Comparison of ENCODE assay signal across 9 cellular contexts in genomic region chr11:67631853-67632174, GRCh38. TPM values are rescaled to one million over a fixed set of nuclear protein-coding genes. Genes with fewer than 3 reads are reported as not detected.
DNase-seq lines count a peak whose midpoint lies in the region; ATAC-seq and TF ChIP-seq lines count a peak whose summit lies in the region.
"Had no signal": no experiment of that assay in that cellular context is flagged by ENCODE, and none has a peak within 500 bp of the region (broad histone marks: within the 10 kb centered on the region; RNA-seq: fewer than 3 reads in every experiment).

No MANE protein-coding gene starts in this region.

- H2BK12ac ChIP-seq in trophoblast cell (ENCODE audit: low read length): no peak overlapping the region

- DNase-seq in T-helper 2 cell treated with Interferon-gamma antibody and Interleukin-4, amounts not matched to agents 5 μg/mL and 100 μg/mL, for 36 hours (ENCODE audit: low spot score): no peak
- no peak for DNase-seq in T-helper 2 cell
- DNase-seq in trophoblast cell: no peak
- DNase-seq in NCI-H748 treated with DMSO at 0.1 percent for 48 hours (lab: John Stamatoyannopoulos, UW): no peak
- DNase-seq: brain microvascular endothelial cell, OCI-M1 had no signal

- no peak overlapping the region for H3K4me3 ChIP-seq in trophoblast cell (ENCODE audit: low read depth, low read length)

- H3K23ac ChIP-seq in trophoblast cell (ENCODE audit: low read length): no peak overlapping the region

- H3K36me3 ChIP-seq in trophoblast cell (ENCODE audit: control insufficient read depth in 1 of 2, insufficient read depth in 2 of 2, low read length in 2 of 2): no peaks in the 10 kb centered on the region
- H3K36me3 ChIP-seq: brain microvascular endothelial cell had no signal

- peak overlapping the region; percentile 20 for H3K27ac Mint-ChIP-seq in T-helper 2 cell treated with Interferon-gamma antibody and Interleukin-4, amounts not matched to agents 5 μg/mL and 100 μg/mL, for 36 hours
- H3K27ac Mint-ChIP-seq in brain: peak overlapping the region; percentile 54 to 74 (median 59)

- H3K4me1 ChIP-seq in trophoblast cell (ENCODE audit: control insufficient read depth in 1 of 2, insufficient read depth in 2 of 2, low read length in 2 of 2): peaks cover 7 to 10% of the 10 kb centered on the region in 2 experiments

- peak overlapping the region; percentile 39 for H2AK5ac ChIP-seq in trophoblast cell (ENCODE audit: low read length)

- no peak overlapping the region for H2AFZ ChIP-seq in trophoblast cell (ENCODE audit: insufficient read depth, low read length, poor library complexity)

- H4K12ac ChIP-seq in trophoblast cell (ENCODE audit: low read depth, low read length): no peak overlapping the region

- peak overlapping the region; percentile 55 for H3K4me3 Mint-ChIP-seq in T-helper 2 cell treated with Interferon-gamma antibody and Interleukin-4, amounts not matched to agents 5 μg/mL and 100 μg/mL, for 36 hours
- H3K4me3 Mint-ChIP-seq in brain: peak overlapping the region; percentile 70 to 78 (median 73)

- H3K4ac ChIP-seq in trophoblast cell (ENCODE audit: low read depth, low read length): no peak overlapping the region

- peaks cover 2% of the 10 kb centered on the region for H3K9me3 ChIP-seq in trophoblast cell (ENCODE audit: insufficient read depth, low read depth, low read length)

- H3K4me2 ChIP-seq in trophoblast cell (ENCODE audit: low read length): no peak overlapping the region

- no peaks in the 10 kb centered on the region for H3K36me3 Mint-ChIP-seq in T-helper 2 cell treated with Interferon-gamma antibody and Interleukin-4, amounts not matched to agents 5 μg/mL and 100 μg/mL, for 36 hours (ENCODE audit: low read depth)
- peaks cover 6% of the 10 kb centered on the region for H3K36me3 Mint-ChIP-seq in brain

- H3K27me3 ChIP-seq in trophoblast cell (ENCODE audit: insufficient read depth, low read length): no peaks in the 10 kb centered on the region
- H3K27me3 ChIP-seq: brain microvascular endothelial cell had no signal

- H3K27me3 Mint-ChIP-seq in T-helper 2 cell treated with Interferon-gamma antibody and Interleukin-4, amounts not matched to agents 5 μg/mL and 100 μg/mL, for 36 hours (ENCODE audit: low read depth): no peaks in the 10 kb centered on the region
- peaks cover 7% of the 10 kb centered on the region for H3K27me3 Mint-ChIP-seq in brain

- no peak overlapping the region for H2BK5ac ChIP-seq in trophoblast cell (ENCODE audit: low read depth, low read length, poor library complexity)

- ATAC-seq in HG03108 (IDR thresholded peaks at IDR 0.05; ENCODE audit: unreplicated experiment): no peak

- H3K79me2 ChIP-seq in trophoblast cell (ENCODE audit: control insufficient read depth, insufficient read depth, low read length, poor library complexity): peaks cover 2% of the 10 kb centered on the region

- H3K18ac ChIP-seq in trophoblast cell (ENCODE audit: low read length): no peak overlapping the region

- H2BK120ac ChIP-seq in trophoblast cell (ENCODE audit: insufficient read depth, low read length, poor library complexity): no peak overlapping the region

- H3K14ac ChIP-seq in trophoblast cell (ENCODE audit: low read length): peak overlapping the region; percentile 10

- WGBS in trophoblast cell (ENCODE audit: extremely low coverage, insufficient coverage, insufficient read length): no CpG with 5 or more reads among the region's 2 CpGs

- TF ChIP-seq CTCF in brain (conservative IDR thresholded peaks at IDR 0.05): no peak

- H4K91ac ChIP-seq in trophoblast cell (ENCODE audit: low read depth, low read length): peak overlapping the region; percentile 64

- H3K27ac ChIP-seq in trophoblast cell (ENCODE audit: low read depth, low read length): no peak overlapping the region
- H3K27ac ChIP-seq: brain microvascular endothelial cell, epithelial cell of prostate had no signal

- peaks cover 7% of the 10 kb centered on the region for H3K4me1 Mint-ChIP-seq in T-helper 2 cell treated with Interferon-gamma antibody and Interleukin-4, amounts not matched to agents 5 μg/mL and 100 μg/mL, for 36 hours (ENCODE audit: low read depth)
- H3K4me1 Mint-ChIP-seq in brain: peaks cover 15% of the 10 kb centered on the region

- H4K8ac ChIP-seq in trophoblast cell (ENCODE audit: low read depth, low read length): no peak overlapping the region

- H3K9ac ChIP-seq in trophoblast cell (ENCODE audit: low read length): no peak overlapping the region

- H3K79me1 ChIP-seq in trophoblast cell (ENCODE audit: low read length): peaks cover 9% of the 10 kb centered on the region

- H3K9me3 Mint-ChIP-seq in T-helper 2 cell treated with Interferon-gamma antibody and Interleukin-4, amounts not matched to agents 5 μg/mL and 100 μg/mL, for 36 hours: no peaks in the 10 kb centered on the region
- peaks cover 0 to 2% (median 0%) of the 10 kb centered on the region in 5 experiments for H3K9me3 Mint-ChIP-seq in brain

RNA-seq across cellular contexts. Expression of gene NUDT8, which starts 2.1 kb away (rescaled TPM):
- 5.2 TPM for polyA plus RNA-seq in brain (ENCODE audit: insufficient read depth, low read depth, low replicate concordance)
- 7.4 and 7.6 TPM in 2 replicates for polyA plus RNA-seq in trophoblast cell (2013)

RNA-seq across cellular contexts. Expression of gene TBX10, which starts 7.7 kb away (rescaled TPM):
- polyA plus RNA-seq in brain (ENCODE audit: insufficient read depth, low read depth, low replicate concordance): not detected
- not detected in 2 replicates for polyA plus RNA-seq in trophoblast cell (2013)

RNA-seq across cellular contexts. Expression of gene ACY3, which starts 18.7 kb away (rescaled TPM):
- polyA plus RNA-seq in brain (ENCODE audit: insufficient read depth, low read depth, low replicate concordance): 3.0 TPM
- polyA plus RNA-seq in trophoblast cell (2013): not detected in 2 replicates

RNA-seq across cellular contexts. Expression of gene NDUFV1, which starts 25.1 kb away (rescaled TPM):
- polyA plus RNA-seq in brain (ENCODE audit: insufficient read depth, low read depth, low replicate concordance): 237 TPM
- polyA plus RNA-seq in trophoblast cell (2013): 61.7 and 64.8 TPM in 2 replicates

RNA-seq across cellular contexts. Expression of gene ALDH3B2, which starts 42.6 kb away (rescaled TPM):
- polyA plus RNA-seq in brain (ENCODE audit: insufficient read depth, low read depth, low replicate concordance): not detected
- polyA plus RNA-seq in trophoblast cell (2013): 5.8 and 6.9 TPM in 2 replicates
